ENCODE assay signal across 6 cellular contexts in the genomic region with DNA sequence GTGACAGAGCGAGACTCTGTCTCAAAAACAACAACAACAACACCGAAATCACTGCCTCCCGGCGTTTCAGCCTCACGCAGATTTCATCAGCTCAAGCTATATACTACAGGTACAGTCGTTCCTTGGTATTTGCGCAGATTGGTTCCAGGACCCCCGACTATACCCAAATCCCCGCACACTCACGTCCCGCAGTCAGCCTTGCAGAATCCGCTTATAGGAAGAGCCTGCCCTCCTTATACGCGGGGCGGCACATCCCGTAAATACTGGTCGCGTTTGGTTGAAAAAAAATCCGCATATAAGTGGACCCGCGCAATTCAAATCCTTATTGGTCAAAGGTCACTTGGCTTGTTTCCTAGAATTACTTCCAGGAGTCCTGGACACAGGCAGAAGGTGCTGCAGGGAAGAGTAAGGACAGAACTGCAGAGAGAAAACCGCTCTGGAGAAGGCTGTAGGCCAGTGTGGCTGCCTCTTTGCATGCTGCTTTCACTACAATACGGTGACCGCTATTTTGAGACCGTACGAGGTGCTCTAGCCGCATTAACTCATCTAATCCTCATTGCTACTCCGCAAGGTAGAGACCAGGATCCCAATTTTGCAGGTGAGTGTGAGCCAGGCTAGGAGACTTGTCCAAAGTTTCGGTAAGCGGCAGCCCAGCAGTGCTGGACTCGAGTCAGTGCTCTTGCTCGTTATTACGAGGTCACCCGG. TPM values are rescaled to one million over a fixed set of nuclear protein-coding genes. Genes with fewer than 3 reads are reported as not detected.
DNase-seq lines count a peak whose midpoint lies in the region; ATAC-seq and TF ChIP-seq lines count a peak whose summit lies in the region.

No MANE protein-coding gene starts in this region.

- H2AK5ac ChIP-seq in IMR-90 (ENCODE audit: low read depth, low read length), result peak overlapping the region; percentile 82; the same call in 1 of the 2 replicates

- intact Hi-C loops in IMR-90 (cut with micrococcal nuclease), result no loop called here

- peak overlapping the region; percentile 94 for H2AFZ ChIP-seq in IMR-90 (replicated peaks; ENCODE audit: low read length, poor library complexity)

- H4K8ac ChIP-seq in IMR-90 (ENCODE audit: low read depth in 2 of 2, low read length in 2 of 2), result peak overlapping the region; percentile 73 to 98; a peak in 3 of 4 replicates

- no peaks in the 10 kb centered on the region for H3K27me3 ChIP-seq in IMR-90 (ENCODE audit: control insufficient read depth, insufficient read depth, low read length)
- H3K27me3 ChIP-seq in skeletal muscle satellite cell (ENCODE audit: control insufficient read depth, insufficient read depth, low read length), result no peaks in the 10 kb centered on the region

- H3K36me3 ChIP-seq in IMR-90 (ENCODE audit: control insufficient read depth, insufficient read depth, low read length) (peaks cover 20% of the 10 kb centered on the region), skeletal muscle satellite cell (ENCODE audit: insufficient read depth, low read length) (peaks cover 31% of the 10 kb centered on the region)

- no peak overlapping the region; the same call in 2 of the 3 replicates for H2BK15ac ChIP-seq in IMR-90 (ENCODE audit: low read depth, low read length)

- DNase-seq in AG08396 (ENCODE audit: low spot score), result peak; percentile 13
- no peak for DNase-seq in IMR-90
- no peak for DNase-seq in epithelial cell of prostate (ENCODE audit: low read depth, low spot score)
- no peak for DNase-seq in SHP77 treated with DMSO at 0.1 percent for 48 hours (lab: John Stamatoyannopoulos, UW)

- POLR2A ChIA-PET in IMR-90 (lab: Charles Lee; ENCODE audit: unreplicated experiment), result no interaction called here

- in situ Hi-C loops in IMR-90 (cut with MboI; ENCODE audit: low sequenced_read_pairs), result no loop called here

- TF ChIP-seq POLR2A in IMR-90 (IDR thresholded peaks at IDR 0.05; ENCODE audit: low read depth, low read length), result no peak

- peak overlapping the region; percentile 98 for H3K4me2 ChIP-seq in IMR-90 (ENCODE audit: low read depth, low read length)
- peak overlapping the region; percentile 85 for H3K4me2 ChIP-seq in skeletal muscle satellite cell (ENCODE audit: low read length)

- peak overlapping the region; percentile 100 for H3K4me3 ChIP-seq in IMR-90 (ENCODE audit: insufficient read depth, low read depth, low read length)
- peak overlapping the region; percentile 96 for H3K4me3 ChIP-seq in skeletal muscle satellite cell (ENCODE audit: low read length)

- TF ChIP-seq RAD21 in IMR-90 (IDR thresholded peaks at IDR 0.05; ENCODE audit: low read length), result no peak

- peak overlapping the region; percentile 92 for H3K27ac ChIP-seq in IMR-90 (ENCODE audit: insufficient read depth, low read length)
- peak overlapping the region; percentile 49 for H3K27ac ChIP-seq in epithelial cell of prostate

- H2BK120ac ChIP-seq in IMR-90 (ENCODE audit: low read depth, low read length), result no peak overlapping the region

- peak overlapping the region; percentile 93; the same call in 1 of the 2 replicates for H3K14ac ChIP-seq in IMR-90 (replicated peaks; ENCODE audit: low read depth, low read length)

- peak overlapping the region; percentile 47 for H4K91ac ChIP-seq in IMR-90 (ENCODE audit: insufficient read depth, low read depth, low read length)

- H3K4me1 ChIP-seq in IMR-90 (ENCODE audit: control insufficient read depth, insufficient read depth, low read length) (peaks cover 3% of the 10 kb centered on the region; the same call in 1 of the 2 replicates), skeletal muscle satellite cell (ENCODE audit: control insufficient read depth, insufficient read depth, low read length) (peaks cover 9% of the 10 kb centered on the region)

- ATAC-seq in IMR-90 (ENCODE audit: low read depth) (peak; percentile 5; the same call in 1 of the 2 replicates), GM18520 (IDR thresholded peaks at IDR 0.05; ENCODE audit: unreplicated experiment) (no peak)

- no peak for TF ChIP-seq CTCF in IMR-90 (conservative IDR thresholded peaks at IDR 0.05; ENCODE audit: low read depth, low read length)

- H3K4ac ChIP-seq in IMR-90 (ENCODE audit: low read depth, low read length), result peak overlapping the region; percentile 88

- H3K23ac ChIP-seq in IMR-90 (ENCODE audit: low read depth, low read length), result peak overlapping the region; percentile 86; the same call in 1 of the 2 replicates

- peaks cover 8% of the 10 kb centered on the region for H3K9me1 ChIP-seq in IMR-90 (ENCODE audit: insufficient read depth, low read length)

- H3K9ac ChIP-seq in IMR-90 (ENCODE audit: low read depth, low read length), result peak overlapping the region; percentile 99
- H3K9ac ChIP-seq in skeletal muscle satellite cell (ENCODE audit: low read depth, low read length), result peak overlapping the region; percentile 96

- peak overlapping the region; percentile 77 for H4K5ac ChIP-seq in IMR-90 (ENCODE audit: low read depth, low read length)

- H2BK5ac ChIP-seq in IMR-90 (ENCODE audit: low read depth, low read length, poor library complexity, severe bottlenecking), result peak overlapping the region; percentile 68

- no peak overlapping the region for H2BK20ac ChIP-seq in IMR-90 (ENCODE audit: low read depth, low read length)

- H4K20me1 ChIP-seq in IMR-90 (ENCODE audit: insufficient read depth, low read length), result peaks cover 31% of the 10 kb centered on the region

- no peaks in the 10 kb centered on the region for H3K9me3 ChIP-seq in IMR-90 (ENCODE audit: control insufficient read depth, insufficient read depth, low read length)
- no peaks in the 10 kb centered on the region for H3K9me3 ChIP-seq in skeletal muscle satellite cell (replicated peaks; ENCODE audit: low read length)

- CTCF ChIA-PET in IMR-90 (lab: Yijun Ruan, JAX), result no interaction called here

- no TSS peak for BruUV-seq in IMR-90 (replicated peaks; lab: Mats Ljungman, UMichigan)

- H3K18ac ChIP-seq in IMR-90 (ENCODE audit: low read depth, low read length), result no peak overlapping the region

- peaks cover 11 to 39% of the 10 kb centered on the region in 2 experiments for H3K79me1 ChIP-seq in IMR-90 (ENCODE audit: low read depth in 1 of 2, low read length in 2 of 2)

- dilution Hi-C loops in IMR-90 (cut with HindIII; ENCODE audit: low sequenced_read_pairs, unreplicated experiment), result no loop called here

- 15% methylated on average over 23 of the region's 34 CpGs; no CpG with 5 or more reads in 1 of the 2 experiments for WGBS in IMR-90 (ENCODE audit: extremely low coverage in 2 of 2, insufficient read length in 1 of 2), 2 experiments

- peak overlapping the region; percentile 58 for H3K56ac ChIP-seq in IMR-90 (ENCODE audit: extremely low read depth, insufficient read depth, low read length)

- peak overlapping the region; percentile 95 for H2AK9ac ChIP-seq in IMR-90 (replicated peaks; ENCODE audit: low read depth, low read length, poor library complexity)

TF ChIP-seq in IMR-90, 13 proteins besides CTCF, POLR2A, EP300 and RAD21 (continues in another document):
- no peak for TF ChIP-seq MAFK (IDR thresholded peaks at IDR 0.05; ENCODE audit: low read depth, low read length)
- TF ChIP-seq RFX5 (IDR thresholded peaks at IDR 0.05; ENCODE audit: low read depth, low read length), result no peak
- TF ChIP-seq, protein P1, sequence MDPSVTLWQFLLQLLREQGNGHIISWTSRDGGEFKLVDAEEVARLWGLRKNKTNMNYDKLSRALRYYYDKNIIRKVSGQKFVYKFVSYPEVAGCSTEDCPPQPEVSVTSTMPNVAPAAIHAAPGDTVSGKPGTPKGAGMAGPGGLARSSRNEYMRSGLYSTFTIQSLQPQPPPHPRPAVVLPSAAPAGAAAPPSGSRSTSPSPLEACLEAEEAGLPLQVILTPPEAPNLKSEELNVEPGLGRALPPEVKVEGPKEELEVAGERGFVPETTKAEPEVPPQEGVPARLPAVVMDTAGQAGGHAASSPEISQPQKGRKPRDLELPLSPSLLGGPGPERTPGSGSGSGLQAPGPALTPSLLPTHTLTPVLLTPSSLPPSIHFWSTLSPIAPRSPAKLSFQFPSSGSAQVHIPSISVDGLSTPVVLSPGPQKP (IDR thresholded peaks at IDR 0.05; ENCODE audit: borderline replicate concordance, low read depth, low read length), result no peak
- TF ChIP-seq FOS (IDR thresholded peaks at IDR 0.05; ENCODE audit: low read depth, low read length), result no peak
- no peak for TF ChIP-seq MXI1 (IDR thresholded peaks at IDR 0.05; ENCODE audit: borderline replicate concordance, low read depth, low read length)
- TF ChIP-seq MAZ (IDR thresholded peaks at IDR 0.05; ENCODE audit: borderline replicate concordance, low read depth, low read length), result no peak
- no peak for TF ChIP-seq SMC3 (IDR thresholded peaks at IDR 0.05; ENCODE audit: low read depth, low read length)
- no peak for TF ChIP-seq RCOR1 (IDR thresholded peaks at IDR 0.05; ENCODE audit: insufficient replicate concordance, low read length)
- TF ChIP-seq NFE2L2 (IDR thresholded peaks at IDR 0.05; ENCODE audit: low read depth, low read length), result no peak

RNA-seq across cellular contexts. Expression of gene NDUFAB1, which starts 0.7 kb away (rescaled TPM):
- total RNA-seq in IMR-90 (2012; rRNA removed), result 114 and 117 TPM in 2 replicates
- 146 and 185 TPM in 2 replicates for polyA plus RNA-seq in IMR-90 (2012; rRNA removed)
- polyA plus RNA-seq in IMR-90 (2012; cell fraction: cytosol; rRNA removed), result 210 and 224 TPM in 2 replicates
- 44.0 and 64.7 TPM in 2 replicates for polyA plus RNA-seq in IMR-90 (2012; cell fraction: nucleus; rRNA removed; ENCODE audit: low replicate concordance)
- total RNA-seq in skeletal muscle satellite cell (2012; rRNA removed), result 124 and 146 TPM in 2 replicates

RNA-seq across cellular contexts. Expression of gene UBFD1, which starts 37.9 kb away (rescaled TPM):
- total RNA-seq in IMR-90 (2012; rRNA removed), result 39.3 and 48.9 TPM in 2 replicates
- 48.4 and 55.0 TPM in 2 replicates for polyA plus RNA-seq in IMR-90 (2012; rRNA removed)
- polyA plus RNA-seq in IMR-90 (2012; cell fraction: cytosol; rRNA removed), result 29.3 and 70.8 TPM in 2 replicates
- 68.5 and 100.0 TPM in 2 replicates for polyA plus RNA-seq in IMR-90 (2012; cell fraction: nucleus; rRNA removed; ENCODE audit: low replicate concordance)
- 44.1 and 88.2 TPM in 2 replicates for total RNA-seq in skeletal muscle satellite cell (2012; rRNA removed)

RNA-seq across cellular contexts. Expression of gene EARS2, which starts 38.2 kb away (rescaled TPM):
- 23.3 and 28.1 TPM in 2 replicates for total RNA-seq in IMR-90 (2012; rRNA removed)
- 37.7 and 37.8 TPM in 2 replicates for polyA plus RNA-seq in IMR-90 (2012; rRNA removed)
- 11.8 and 19.7 TPM in 2 replicates for polyA plus RNA-seq in IMR-90 (2012; cell fraction: cytosol; rRNA removed)
- polyA plus RNA-seq in IMR-90 (2012; cell fraction: nucleus; rRNA removed; ENCODE audit: low replicate concordance), result 32.3 and 45.8 TPM in 2 replicates
- 33.0 and 37.3 TPM in 2 replicates for total RNA-seq in skeletal muscle satellite cell (2012; rRNA removed)

RNA-seq across cellular contexts. Expression of gene PALB2, which starts 45.7 kb away (rescaled TPM):
- total RNA-seq in IMR-90 (2012; rRNA removed), result 8.6 and 11.7 TPM in 2 replicates
- polyA plus RNA-seq in IMR-90 (2012; rRNA removed), result 3.1 and 4.1 TPM in 2 replicates
- polyA plus RNA-seq in IMR-90 (2012; cell fraction: cytosol; rRNA removed), result 0.63 and 0.70 TPM in 2 replicates
- 1.1 and 5.1 TPM in 2 replicates for polyA plus RNA-seq in IMR-90 (2012; cell fraction: nucleus; rRNA removed; ENCODE audit: low replicate concordance)
- total RNA-seq in skeletal muscle satellite cell (2012; rRNA removed), result 13.2 and 14.4 TPM in 2 replicates

RNA-seq across cellular contexts. Expression of gene DCTN5, which starts 45.9 kb away (rescaled TPM):
- total RNA-seq in IMR-90 (2012; rRNA removed), result 111 and 121 TPM in 2 replicates
- 43.3 and 49.6 TPM in 2 replicates for polyA plus RNA-seq in IMR-90 (2012; rRNA removed)
- 10.9 and 13.9 TPM in 2 replicates for polyA plus RNA-seq in IMR-90 (2012; cell fraction: cytosol; rRNA removed)
- 14.4 and 61.6 TPM in 2 replicates for polyA plus RNA-seq in IMR-90 (2012; cell fraction: nucleus; rRNA removed; ENCODE audit: low replicate concordance)
- 36.7 and 45.6 TPM in 2 replicates for total RNA-seq in skeletal muscle satellite cell (2012; rRNA removed)
